10 cellular contexts compared by ENCODE assay signal in genomic region chr14:69048456-69048855, GRCh38.
DNase-seq lines count a peak whose midpoint lies in the region; ATAC-seq and TF ChIP-seq lines count a peak whose summit lies in the region.
"Had no signal": no experiment of that assay in that cellular context is flagged by ENCODE, and none has a peak within 500 bp of the region (broad histone marks: within the 10 kb centered on the region; RNA-seq: fewer than 3 reads in every experiment).

No MANE protein-coding gene starts in this region.

- no peak for DNase-seq in left ventricle myocardium inferior
- DNase-seq in Right ventricle myocardium superior = no peak
- peak; percentile 20 for DNase-seq in PC-3
- DNase-seq in epithelial cell of esophagus (ENCODE audit: low read depth) = peak; percentile 47
- peak; percentile 75 to 82 for DNase-seq in thyroid gland
- no peak for DNase-seq in AG08396 (ENCODE audit: low spot score)
- DNase-seq in putamen (ENCODE audit: low spot score) = no peak
- DNase-seq: NCI-H524 treated with DMSO at 0.1 percent for 48 hours; stimulated activated CD4-positive, alpha-beta T cell treated with anti-CD3 and anti-CD28 coated beads, Interleukin-1b, Interleukin-23, amount 100 ng/mL, for 48 hours had no signal

- no peaks in the 10 kb centered on the region for H3K79me2 ChIP-seq in PC-3 (ENCODE audit: low read length)

- no peak overlapping the region for H3K27ac Mint-ChIP-seq in stimulated activated memory B cell treated with anti-CD40 and anti-IgM and Interleukin-4, amounts not matched to agents 10 μg/mL and 1 μg/mL and 100 μg/mL, for 72 hours

- H3F3A ChIP-seq in PC-3 (ENCODE audit: low read length, unreplicated experiment) = no peaks in the 10 kb centered on the region

- peaks cover 16% of the 10 kb centered on the region for H3K36me3 Mint-ChIP-seq in stimulated activated memory B cell treated with anti-CD40 and anti-IgM and Interleukin-4, amounts not matched to agents 10 μg/mL and 1 μg/mL and 100 μg/mL, for 72 hours

- no TSS peak for BruUV-seq in PC-3 (replicated peaks; lab: Mats Ljungman, UMichigan)

- WGBS in thyroid gland, 2 donors = 50 to 55% methylated on average over 3 of the region's 3 CpGs

- no peaks in the 10 kb centered on the region for H3K9me2 ChIP-seq in PC-3 (replicated peaks; ENCODE audit: low read length)

- H3K4me1 ChIP-seq in left ventricle myocardium inferior (peaks cover 99% of the 10 kb centered on the region), PC-3 (ENCODE audit: insufficient read depth, low read length) (no peaks in the 10 kb centered on the region), thyroid gland (peaks cover 62 to 84% of the 10 kb centered on the region in 2 donors)

- H3K36me3 ChIP-seq in left ventricle myocardium inferior = peaks cover 12% of the 10 kb centered on the region
- 0 out of 2 replicates have a peak, but pooled peaks cover 3% of the 10 kb centered on the region for H3K36me3 ChIP-seq in PC-3 (ENCODE audit: low read depth, low read length)
- H3K36me3 ChIP-seq in thyroid gland = peaks cover 2 to 3% of the 10 kb centered on the region in 2 donors

- no peak overlapping the region for H2AFZ ChIP-seq in PC-3 (ENCODE audit: low read length)

- TF ChIP-seq POLR2A in thyroid gland (IDR thresholded peaks at IDR 0.05) = no peak

- peaks cover 20% of the 10 kb centered on the region for H3K4me1 Mint-ChIP-seq in stimulated activated memory B cell treated with anti-CD40 and anti-IgM and Interleukin-4, amounts not matched to agents 10 μg/mL and 1 μg/mL and 100 μg/mL, for 72 hours

- H3K9me3 ChIP-seq in left ventricle myocardium inferior (replicated peaks) (no peaks in the 10 kb centered on the region), PC-3 (ENCODE audit: low read length) (no peaks in the 10 kb centered on the region), thyroid gland (no peaks in the 10 kb centered on the region)

- H4K20me1 ChIP-seq in PC-3 (ENCODE audit: low read length) = no peaks in the 10 kb centered on the region

- H3K27me3 Mint-ChIP-seq in stimulated activated memory B cell treated with anti-CD40 and anti-IgM and Interleukin-4, amounts not matched to agents 10 μg/mL and 1 μg/mL and 100 μg/mL, for 72 hours = peaks cover 14% of the 10 kb centered on the region

- no peak overlapping the region for H3K9ac ChIP-seq in PC-3 (ENCODE audit: low read length)

- H3K27me3 ChIP-seq in left ventricle myocardium inferior (ENCODE audit: low read depth) = no peaks in the 10 kb centered on the region
- H3K27me3 ChIP-seq in PC-3 (ENCODE audit: low read length) = no peaks in the 10 kb centered on the region
- no peaks in the 10 kb centered on the region for H3K27me3 ChIP-seq in thyroid gland

- H3K4me3 ChIP-seq in left ventricle myocardium inferior (no peak overlapping the region), PC-3 (ENCODE audit: low read length) (no peak overlapping the region), epithelial cell of esophagus (ENCODE audit: low read length) (no peak overlapping the region), thyroid gland (replicated peaks in 1 of 3) (no peak overlapping the region)

- no peak overlapping the region for H3K4me3 Mint-ChIP-seq in stimulated activated memory B cell treated with anti-CD40 and anti-IgM and Interleukin-4, amounts not matched to agents 10 μg/mL and 1 μg/mL and 100 μg/mL, for 72 hours

- H3K9me3 Mint-ChIP-seq in stimulated activated memory B cell treated with anti-CD40 and anti-IgM and Interleukin-4, amounts not matched to agents 10 μg/mL and 1 μg/mL and 100 μg/mL, for 72 hours = no peaks in the 10 kb centered on the region

- intact Hi-C loops in left ventricle myocardium inferior (cut with micrococcal nuclease) (no loop called here), Right ventricle myocardium superior (cut with DNase I) (no loop called here), PC-3 (cut with micrococcal nuclease) (no loop called here), thyroid gland (cut with DNase I) (no loop called here)

- POLR2A ChIA-PET in PC-3 (lab: Charles Lee; ENCODE audit: unreplicated experiment) = no interaction called here

- CTCF ChIA-PET in PC-3 (lab: Charles Lee) = no interaction called here

- H3K27ac ChIP-seq in left ventricle myocardium inferior (replicated peaks) (peak overlapping the region; percentile 89), PC-3 (ENCODE audit: low read length) (no peak overlapping the region), thyroid gland (peak overlapping the region in 2 of 3 donors; percentile 21 to 90)

- no peak for TF ChIP-seq CTCF in left ventricle myocardium inferior (IDR thresholded peaks at IDR 0.05; ENCODE audit: borderline replicate concordance)
- TF ChIP-seq CTCF in PC-3 (conservative IDR thresholded peaks at IDR 0.05; ENCODE audit: low read depth, low read length) = no peak
- no peak for TF ChIP-seq CTCF in epithelial cell of esophagus (IDR thresholded peaks at IDR 0.05; ENCODE audit: insufficient read depth, low read depth, low read length, missing control alignments)
- no peak for TF ChIP-seq CTCF in thyroid gland (IDR thresholded peaks at IDR 0.05)

- no peak for ATAC-seq in Right ventricle myocardium superior (ENCODE audit: poor library complexity)
- no peak for ATAC-seq in PC-3
- ATAC-seq in stimulated activated memory B cell treated with anti-CD40 and anti-IgM and Interleukin-4, amounts not matched to agents 10 μg/mL and 1 μg/mL and 100 μg/mL, for 72 hours = no peak

- H3K4me2 ChIP-seq in PC-3 (ENCODE audit: low read length) = no peak overlapping the region

Comparison
In these comparisons a context has a peak if more than half of its experiments do, and no peak if none do; other contexts are left out.
1. DNase-seq: peak in PC-3 (single experiment), epithelial cell of esophagus (single experiment) and thyroid gland (2 of 2); none in left ventricle myocardium inferior (single experiment), Right ventricle myocardium superior (single experiment), AG08396 (single experiment) and putamen (single experiment).